Comparison of ENCODE assay signal across 17 cellular contexts in genomic region chr17:77481476-77482374, GRCh38.
DNase-seq lines count a peak whose midpoint lies in the region; ATAC-seq, FAIRE-seq and TF ChIP-seq lines count a peak whose summit lies in the region.
"Had no signal": no experiment of that assay in that cellular context is flagged by ENCODE, and none has a peak within 500 bp of the region (broad histone marks: within the 10 kb centered on the region; RNA-seq: fewer than 3 reads in every experiment).

No MANE protein-coding gene starts in this region.

- peaks cover 11% of the 10 kb centered on the region; the same call in 1 of the 2 replicates for H3K4me1 ChIP-seq in HepG2 (ENCODE audit: insufficient read depth, low read length)
- peaks cover 0 to 25% (median 5%) of the 10 kb centered on the region in 4 donors for H3K4me1 ChIP-seq in right lobe of liver

- peak overlapping the region; percentile 0 for H3K27ac Mint-ChIP-seq in activated T-helper 2 cell treated with anti-CD3 and anti-CD28 coated beads, Interferon-gamma antibody, Interleukin-2, Interleukin-4, amounts not matched to agents 10 μg/mL and 5 μg/mL and 100 μg/mL, durations not matched to agents 14 hours and 24 hours and 36 hours
- H3K27ac Mint-ChIP-seq in naive B cell = peak overlapping the region in 4 of 6 donors; percentile 67 to 97 (median 84)

- no peak for ATAC-seq in HepG2
- no peak for ATAC-seq in right lobe of liver
- no peak for ATAC-seq in naive B cell (ENCODE audit: low read depth in 2 of 2)
- no peak for ATAC-seq in omental fat pad (ENCODE audit: low FRiP score)
- ATAC-seq in sciatic nerve = no peak

- no peak for TF ChIP-seq EP300 in HepG2 (IDR thresholded peaks at IDR 0.05; ENCODE audit: low read depth in 2 of 2, low read length in 2 of 2)
- TF ChIP-seq EP300 in HepG2 (CRISPR knock-in tag; IDR thresholded peaks at IDR 0.05; ENCODE audit: borderline replicate concordance) = no peak

- no peak overlapping the region for H3K4me3 ChIP-seq in HepG2 (replicated peaks in 1 of 3; ENCODE audit: insufficient read depth in 1 of 3, low read depth in 2 of 3, low read length in 3 of 3)
- no peak overlapping the region for H3K4me3 ChIP-seq in right lobe of liver
- H3K4me3 ChIP-seq: left ventricle myocardium inferior, tibial artery had no signal

- H3K79me2 ChIP-seq in HepG2 (ENCODE audit: insufficient read depth, low read length) = peaks cover 69% of the 10 kb centered on the region

- H3K9me3 Mint-ChIP-seq in activated T-helper 2 cell treated with anti-CD3 and anti-CD28 coated beads, Interferon-gamma antibody, Interleukin-2, Interleukin-4, amounts not matched to agents 10 μg/mL and 5 μg/mL and 100 μg/mL, durations not matched to agents 14 hours and 24 hours and 36 hours = no peaks in the 10 kb centered on the region
- no peaks in the 10 kb centered on the region for H3K9me3 Mint-ChIP-seq in naive B cell

- H3K4me1 Mint-ChIP-seq in activated T-helper 2 cell treated with anti-CD3 and anti-CD28 coated beads, Interferon-gamma antibody, Interleukin-2, Interleukin-4, amounts not matched to agents 10 μg/mL and 5 μg/mL and 100 μg/mL, durations not matched to agents 14 hours and 24 hours and 36 hours (ENCODE audit: low read depth) = peaks cover 22% of the 10 kb centered on the region
- H3K4me1 Mint-ChIP-seq in naive B cell = peaks cover 28 to 54% (median 38%) of the 10 kb centered on the region in 3 donors

- H2AFZ ChIP-seq in HepG2 (ENCODE audit: low read length) = no peak overlapping the region

- in situ Hi-C loops in HepG2 (cut with HindIII; ENCODE audit: extremely low pct_ligation_motif_present, low pct_unique_long_range_greater_than_20kb) = no loop called here

- intact Hi-C loops in HepG2 (cut with micrococcal nuclease; ENCODE audit: unreplicated experiment) (no loop called here), right lobe of liver (cut with DNase I) (no loop called here), sciatic nerve (cut with DNase I) (no loop called here)
- intact Hi-C loops in activated T-helper 2 cell treated with anti-CD3 and anti-CD28 coated beads, Interferon-gamma antibody, Interleukin-2, Interleukin-4, amounts not matched to agents 10 μg/mL and 5 μg/mL and 100 μg/mL, durations not matched to agents 14 hours and 24 hours and 36 hours (cut with micrococcal nuclease) = no loop called here

- POLR2A ChIA-PET in HepG2 (lab: Yijun Ruan, JAX) = interaction anchor here (1.7 kb wide), 1 partner anchor 31 kb away, joined by 4 read pairs; no protein-coding TSS in a partner anchor

- H3K4me3 Mint-ChIP-seq in activated T-helper 2 cell treated with anti-CD3 and anti-CD28 coated beads, Interferon-gamma antibody, Interleukin-2, Interleukin-4, amounts not matched to agents 10 μg/mL and 5 μg/mL and 100 μg/mL, durations not matched to agents 14 hours and 24 hours and 36 hours (ENCODE audit: low read depth) = no peak overlapping the region
- peak overlapping the region in 3 of 8 donors; percentile 18 to 77 (median 44) for H3K4me3 Mint-ChIP-seq in naive B cell

- no peak for TF ChIP-seq RAD21 in HepG2 (CRISPR knock-in tag; IDR thresholded peaks at IDR 0.05)

- H4K20me1 ChIP-seq in HepG2 (ENCODE audit: insufficient read depth, low read length) = peaks cover 90% of the 10 kb centered on the region

- no peak for FAIRE-seq in HepG2 (lab: Jason Lieb, UNC)
- FAIRE-seq: colon had no signal

- no TSS peak for BruUV-seq in HepG2 (replicated peaks; lab: Mats Ljungman, UMichigan)

- peaks cover 47% of the 10 kb centered on the region for H3K36me3 Mint-ChIP-seq in activated T-helper 2 cell treated with anti-CD3 and anti-CD28 coated beads, Interferon-gamma antibody, Interleukin-2, Interleukin-4, amounts not matched to agents 10 μg/mL and 5 μg/mL and 100 μg/mL, durations not matched to agents 14 hours and 24 hours and 36 hours (ENCODE audit: low read depth)
- H3K36me3 Mint-ChIP-seq in naive B cell = peaks cover 0 to 7% of the 10 kb centered on the region in 2 donors

- H3K27me3 ChIP-seq in HepG2 (ENCODE audit: control insufficient read depth in 1 of 2, insufficient read depth in 2 of 2, low read length in 2 of 2) (no peaks in the 10 kb centered on the region), right lobe of liver (no peaks in the 10 kb centered on the region)
- H3K27me3 ChIP-seq: tibial artery had no signal

- peaks cover 49 to 81% of the 10 kb centered on the region in 2 experiments for H3K36me3 ChIP-seq in HepG2 (replicated peaks in 1 of 2; ENCODE audit: control insufficient read depth in 1 of 2, insufficient read depth in 2 of 2, low read length in 2 of 2)
- H3K36me3 ChIP-seq in right lobe of liver = peaks cover 0 to 19% (median 8%) of the 10 kb centered on the region in 4 donors

- TF ChIP-seq CTCF in HepG2 (CRISPR knock-in tag; IDR thresholded peaks at IDR 0.05) (no peak), right lobe of liver (IDR thresholded peaks at IDR 0.05) (no peak), omental fat pad (IDR thresholded peaks at IDR 0.05) (no peak)

- CTCF ChIA-PET in HepG2 (lab: Yijun Ruan, JAX; ENCODE audit: low intra/inter-chr PET ratio, low total read pairs) = no interaction called here

- WGBS in HepG2 (ENCODE audit: low lambda C conversion rate) = 97% methylated on average over 29 of the region's 35 CpGs
- WGBS in right lobe of liver (ENCODE audit: insufficient coverage, low coverage, low lambda C conversion rate, missing lambda C conversion rate) = 91% methylated on average over 18 of the region's 35 CpGs

- H3K4me2 ChIP-seq in HepG2 (ENCODE audit: low read depth, low read length) = no peak overlapping the region

- H3K9ac ChIP-seq in HepG2 (ENCODE audit: insufficient read depth, low read depth, low read length) = no peak overlapping the region

- no peak overlapping the region for H3K27ac ChIP-seq in HepG2 (ENCODE audit: extremely low read length, insufficient read depth, low read length)
- no peak overlapping the region for H3K27ac ChIP-seq in right lobe of liver
- H3K27ac ChIP-seq: left ventricle myocardium inferior, tibial artery had no signal

- TF ChIP-seq POLR2A in HepG2 (IDR thresholded peaks at IDR 0.05; ENCODE audit: insufficient read depth in 1 of 2, low read depth in 2 of 2, low read length in 2 of 2) (0 out of 4 replicates have a peak, but pooled peaks of 1 of the 2 experiments have one; percentile 23), right lobe of liver (IDR thresholded peaks at IDR 0.05) (no peak)

- DNase-seq in HepG2 (ENCODE audit: low spot score) = no peak
- no peak for DNase-seq in right lobe of liver
- no peak for DNase-seq in activated T-helper 2 cell treated with anti-CD3 and anti-CD28 coated beads, Interferon-gamma antibody, Interleukin-2, Interleukin-4, amounts not matched to agents 10 μg/mL and 5 μg/mL and 100 μg/mL, durations not matched to agents 14 hours and 24 hours and 36 hours (ENCODE audit: low spot score)
- DNase-seq in naive B cell = no peak
- DNase-seq in NCI-H345 (lab: John Stamatoyannopoulos, UW) = no peak
- DNase-seq in omental fat pad (ENCODE audit: low spot score) = no peak
- no peak for DNase-seq in stimulated activated CD4-positive, alpha-beta T cell treated with anti-CD3 and anti-CD28 coated beads, Interleukin-2, amount 100 ng/mL, for 24 hours
- DNase-seq in sciatic nerve (ENCODE audit: low spot score) = no peak
- DNase-seq: amniotic stem cell; DND-41; hippocampal formation; left ventricle myocardium inferior; MM.1S; NCI-H748 treated with DMSO at 0.1 percent for 48 hours; stimulated activated CD4-positive, alpha-beta T cell treated with anti-CD3 and anti-CD28 coated beads, Interleukin-12 subunit alpha, Interleukin-12 subunit beta, amount 100 ng/mL, for 4 hours; tibial artery had no signal

- H3K9me3 ChIP-seq in HepG2 (ENCODE audit: low read length) (no peaks in the 10 kb centered on the region), right lobe of liver (no peaks in the 10 kb centered on the region)
- H3K9me3 ChIP-seq: left ventricle myocardium inferior, tibial artery had no signal

- H3K27me3 Mint-ChIP-seq in activated T-helper 2 cell treated with anti-CD3 and anti-CD28 coated beads, Interferon-gamma antibody, Interleukin-2, Interleukin-4, amounts not matched to agents 10 μg/mL and 5 μg/mL and 100 μg/mL, durations not matched to agents 14 hours and 24 hours and 36 hours (ENCODE audit: low read depth) = no peaks in the 10 kb centered on the region
- no peaks in the 10 kb centered on the region for H3K27me3 Mint-ChIP-seq in naive B cell

TF ChIP-seq in HepG2, 621 proteins besides CTCF, POLR2A, EP300 and RAD21 (continues in another document):
- no peak for TF ChIP-seq ZBTB46 (CRISPR knock-in tag; IDR thresholded peaks at IDR 0.05; ENCODE audit: borderline replicate concordance)
- TF ChIP-seq SIN3B (IDR thresholded peaks at IDR 0.05; ENCODE audit: low read length) = no peak
- TF ChIP-seq TSC22D2 (CRISPR knock-in tag; IDR thresholded peaks at IDR 0.05; ENCODE audit: borderline replicate concordance) = no peak
- peak; percentile 33 for TF ChIP-seq RBM22 (optimal IDR thresholded peaks at IDR 0.05; ENCODE audit: low read length)
- TF ChIP-seq KDM4B (CRISPR knock-in tag; IDR thresholded peaks at IDR 0.05) = no peak
- 0 out of 2 replicates have a peak, but pooled peaks have one; percentile 17 for TF ChIP-seq AKAP8 (CRISPR knock-in tag; IDR thresholded peaks at IDR 0.05)
- no peak for TF ChIP-seq ZNF572 (CRISPR knock-in tag; IDR thresholded peaks at IDR 0.05)
